ENCODE assay signal across 2 cellular contexts in the genomic region with DNA sequence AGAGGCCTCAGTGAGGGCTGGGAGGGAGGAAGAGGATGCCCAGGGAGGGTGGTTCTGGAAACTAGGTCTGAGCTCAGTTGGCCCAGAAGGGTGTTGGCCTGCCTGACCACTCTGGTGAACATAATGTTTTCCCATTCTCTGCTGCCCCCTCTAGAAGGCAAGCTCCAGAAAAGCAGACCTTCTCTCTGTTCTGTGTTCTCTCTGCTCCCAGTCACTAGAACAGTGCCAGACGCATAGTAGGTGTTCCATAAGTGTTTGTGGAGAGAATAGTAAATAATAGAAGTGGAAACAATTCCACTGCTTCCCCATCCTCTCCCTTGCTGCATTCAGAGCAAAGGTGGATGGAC.
TF ChIP-seq lines count a peak whose summit lies in the region.

No MANE protein-coding gene starts in this region.

TF ChIP-seq in IMR-90, 13 proteins besides CTCF, POLR2A, EP300 and RAD21:
- TF ChIP-seq RFX5 (IDR thresholded peaks at IDR 0.05; ENCODE audit: low read depth, low read length) (no peak), FOS (IDR thresholded peaks at IDR 0.05; ENCODE audit: low read depth, low read length) (no peak), CEBPB (IDR thresholded peaks at IDR 0.05; ENCODE audit: low read depth, low read length) (no peak), BHLHE40 (IDR thresholded peaks at IDR 0.05; ENCODE audit: low read depth, low read length) (no peak), SMC3 (IDR thresholded peaks at IDR 0.05; ENCODE audit: low read depth, low read length) (no peak), CHD1 (IDR thresholded peaks at IDR 0.05; ENCODE audit: low read depth, low read length) (no peak), NFE2L2 (IDR thresholded peaks at IDR 0.05; ENCODE audit: low read depth, low read length) (no peak), MAFK (IDR thresholded peaks at IDR 0.05; ENCODE audit: low read depth, low read length) (no peak)
- TF ChIP-seq, protein P1, sequence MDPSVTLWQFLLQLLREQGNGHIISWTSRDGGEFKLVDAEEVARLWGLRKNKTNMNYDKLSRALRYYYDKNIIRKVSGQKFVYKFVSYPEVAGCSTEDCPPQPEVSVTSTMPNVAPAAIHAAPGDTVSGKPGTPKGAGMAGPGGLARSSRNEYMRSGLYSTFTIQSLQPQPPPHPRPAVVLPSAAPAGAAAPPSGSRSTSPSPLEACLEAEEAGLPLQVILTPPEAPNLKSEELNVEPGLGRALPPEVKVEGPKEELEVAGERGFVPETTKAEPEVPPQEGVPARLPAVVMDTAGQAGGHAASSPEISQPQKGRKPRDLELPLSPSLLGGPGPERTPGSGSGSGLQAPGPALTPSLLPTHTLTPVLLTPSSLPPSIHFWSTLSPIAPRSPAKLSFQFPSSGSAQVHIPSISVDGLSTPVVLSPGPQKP (IDR thresholded peaks at IDR 0.05; ENCODE audit: borderline replicate concordance, low read depth, low read length): no peak

TF ChIP-seq in H1, 55 proteins besides CTCF, POLR2A, EP300 and RAD21:
- TF ChIP-seq SUZ12 (IDR thresholded peaks at IDR 0.05; ENCODE audit: low read length) (no peak), CHD2 (IDR thresholded peaks at IDR 0.05; ENCODE audit: low read length) (no peak), SIN3A (conservative IDR thresholded peaks at IDR 0.05 in 1 of 2, IDR thresholded peaks at IDR 0.05 in 1 of 2; ENCODE audit: low read depth in 1 of 2, low read length in 2 of 2) (no peak), POU5F1 (IDR thresholded peaks at IDR 0.05; ENCODE audit: low read depth, low read length) (no peak), BRCA1 (IDR thresholded peaks at IDR 0.05; ENCODE audit: low read depth, low read length) (no peak), KDM1A (IDR thresholded peaks at IDR 0.05; ENCODE audit: borderline replicate concordance, low read length) (no peak), TAF1 (IDR thresholded peaks at IDR 0.05; ENCODE audit: low read depth, low read length) (no peak), RFX5 (IDR thresholded peaks at IDR 0.05; ENCODE audit: borderline replicate concordance, low read depth, low read length) (no peak)
